19 cellular contexts compared by ENCODE assay signal in the genomic region with DNA sequence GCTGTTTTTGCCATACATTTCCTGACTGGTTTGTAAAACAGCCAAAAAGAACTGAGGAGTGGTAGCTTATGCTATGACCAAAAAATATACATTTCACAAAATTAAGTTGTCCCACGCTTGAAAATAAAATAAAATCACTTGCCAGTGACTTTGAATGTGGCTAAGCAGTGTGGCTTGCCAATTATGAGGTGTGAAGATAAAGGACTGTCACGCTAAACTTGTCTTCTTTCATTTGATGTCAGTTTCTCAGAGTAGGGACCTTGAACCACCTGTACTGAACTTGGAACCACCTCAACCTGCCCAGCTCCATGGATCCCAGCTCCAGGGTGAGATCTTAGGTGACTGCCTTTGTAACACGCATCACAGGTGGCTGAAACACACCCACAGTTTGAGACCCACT.
DNase-seq lines count a peak whose midpoint lies in the region; ATAC-seq, FAIRE-seq and TF ChIP-seq lines count a peak whose summit lies in the region.
"Had no signal": no experiment of that assay in that cellular context is flagged by ENCODE, and none has a peak within 500 bp of the region (broad histone marks: within the 10 kb centered on the region; RNA-seq: fewer than 3 reads in every experiment).

No MANE protein-coding gene starts in this region.

- no peak for TF ChIP-seq POLR2A in A549 (IDR thresholded peaks at IDR 0.05; ENCODE audit: low read length)

- TF ChIP-seq EP300 in A549 (IDR thresholded peaks at IDR 0.05) = no peak

- H3K79me2 ChIP-seq in PC-9 (ENCODE audit: low read depth) = no peaks in the 10 kb centered on the region

- H3K4me1 Mint-ChIP-seq in CD8-positive, alpha-beta memory T cell = peaks cover 38 to 45% (median 44%) of the 10 kb centered on the region in 3 donors
- H3K4me1 Mint-ChIP-seq in dendritic cell treated with granulocyte-macrophage colony-stimulating factor and Interleukin-4, amounts not matched to agents 40 ng/mL and 50 ng/mL, for 4 days (ENCODE audit: low read depth) = peaks cover 31% of the 10 kb centered on the region

- peaks cover 0 to 3% (median under 1%) of the 10 kb centered on the region in 3 donors for H3K36me3 Mint-ChIP-seq in CD8-positive, alpha-beta memory T cell
- no peaks in the 10 kb centered on the region for H3K36me3 Mint-ChIP-seq in dendritic cell treated with granulocyte-macrophage colony-stimulating factor and Interleukin-4, amounts not matched to agents 40 ng/mL and 50 ng/mL, for 4 days (ENCODE audit: low read depth)

- CTCF ChIA-PET in A549 (lab: Yijun Ruan, JAX) (no interaction called here), PC-9 (lab: Charles Lee) (no interaction called here)
- CTCF ChIA-PET in CD8-positive, alpha-beta memory T cell (lab: Charles Lee) = no interaction called here

- no peaks in the 10 kb centered on the region for H3K9me2 ChIP-seq in PC-9 (ENCODE audit: insufficient read depth)

- H3K4me2 ChIP-seq in A549 (peak overlapping the region; percentile 36; the same call in 1 of the 3 replicates), PC-9 (no peak overlapping the region)

- H3K27ac Mint-ChIP-seq in CD8-positive, alpha-beta memory T cell = peak overlapping the region in 7 of 8 donors; percentile 74 to 97 (median 89)
- H3K27ac Mint-ChIP-seq in dendritic cell treated with granulocyte-macrophage colony-stimulating factor and Interleukin-4, amounts not matched to agents 40 ng/mL and 50 ng/mL, for 4 days = peak overlapping the region; percentile 90

- peaks cover 0 to under 1% of the 10 kb centered on the region in 2 donors for H3K27me3 Mint-ChIP-seq in CD8-positive, alpha-beta memory T cell
- H3K27me3 Mint-ChIP-seq in dendritic cell treated with granulocyte-macrophage colony-stimulating factor and Interleukin-4, amounts not matched to agents 40 ng/mL and 50 ng/mL, for 4 days = no peaks in the 10 kb centered on the region

- H3K4me3 Mint-ChIP-seq in CD8-positive, alpha-beta memory T cell = peak overlapping the region in 6 of 7 donors; percentile 52 to 86 (median 54)
- no peak overlapping the region for H3K4me3 Mint-ChIP-seq in dendritic cell treated with granulocyte-macrophage colony-stimulating factor and Interleukin-4, amounts not matched to agents 40 ng/mL and 50 ng/mL, for 4 days

- TF ChIP-seq CTCF in A549 (IDR thresholded peaks at IDR 0.05) = no peak
- no peak for TF ChIP-seq CTCF in PC-9 (conservative IDR thresholded peaks at IDR 0.05)

- ATAC-seq in A549 (no peak), GM21576 (IDR thresholded peaks at IDR 0.05; ENCODE audit: unreplicated experiment) (no peak), HG03196 (IDR thresholded peaks at IDR 0.05; ENCODE audit: unreplicated experiment) (no peak)

- H3K9me3 Mint-ChIP-seq in CD8-positive, alpha-beta memory T cell = peaks cover 0 to 5% (median 0%) of the 10 kb centered on the region in 5 donors
- peaks cover 4% of the 10 kb centered on the region for H3K9me3 Mint-ChIP-seq in dendritic cell treated with granulocyte-macrophage colony-stimulating factor and Interleukin-4, amounts not matched to agents 40 ng/mL and 50 ng/mL, for 4 days
- H3K9me3 Mint-ChIP-seq: HFFc6 had no signal

- peaks cover 17% of the 10 kb centered on the region for H3F3A ChIP-seq in PC-9 (ENCODE audit: insufficient read depth, low read depth)

- no peak overlapping the region for H2AFZ ChIP-seq in PC-9

- TF ChIP-seq RAD21 in A549 (conservative IDR thresholded peaks at IDR 0.05 in 1 of 2, IDR thresholded peaks at IDR 0.05 in 1 of 2) = no peak

- no peaks in the 10 kb centered on the region for H4K20me1 ChIP-seq in PC-9 (ENCODE audit: insufficient read depth)

- POLR2A ChIA-PET in A549 (lab: Yijun Ruan, JAX) = no interaction called here
- POLR2A ChIA-PET in CD8-positive, alpha-beta memory T cell (lab: Charles Lee) = interaction anchor here (0.9 to 3.1 kb wide), 2 partner anchors 10 to 113 kb away, joined by 7 to 15 read pairs; no protein-coding TSS in a partner anchor
- POLR2A ChIA-PET in PC-9 (lab: Charles Lee; ENCODE audit: unreplicated experiment) = interaction anchor here (0.6 kb wide), 1 partner anchor 112 kb away, joined by 5 read pairs; no protein-coding TSS in a partner anchor

- H3K4me1 ChIP-seq in A549 (peaks cover 31% of the 10 kb centered on the region), PC-9 (replicated peaks; ENCODE audit: insufficient read depth) (peaks cover 30% of the 10 kb centered on the region)
- H3K4me1 ChIP-seq in CD8-positive, alpha-beta memory T cell (ENCODE audit: insufficient read depth, low read length) = peaks cover 19% of the 10 kb centered on the region
- H3K4me1 ChIP-seq: left ventricle myocardium inferior, Peyer's patch, upper lobe of right lung had no signal

- no peak overlapping the region; a peak in 1 of 6 replicates for H3K27ac ChIP-seq in A549
- H3K27ac ChIP-seq in CD8-positive, alpha-beta memory T cell (ENCODE audit: low read depth, low read length) = peak overlapping the region; percentile 71
- H3K27ac ChIP-seq in PC-9 = peak overlapping the region; percentile 26; the same call in 1 of the 2 replicates
- H3K27ac ChIP-seq: dorsolateral prefrontal cortex, left ventricle myocardium inferior, SK-N-MC had no signal

- DNase-seq in A549 (ENCODE audit: low read depth in 1 of 2, low spot score in 1 of 2) (no peak), PC-9 (no peak), NCI-H1105 treated with DMSO at 0.1 percent for 48 hours (lab: John Stamatoyannopoulos, UW) (no peak)
- DNase-seq in CD8-positive, alpha-beta memory T cell = peak in 1 of 5 donors; percentile 11
- no peak for DNase-seq in stimulated activated CD4-positive, alpha-beta T cell treated with anti-CD3 and anti-CD28 coated beads, Interleukin-4, amount 100 ng/mL, for 1 hour
- DNase-seq: dorsolateral prefrontal cortex, HFFc6, left ventricle myocardium inferior, NCI-H1417, NCI-H2171, NCI-H526 treated with DMSO at 0.1 percent for 48 hours, occipital lobe had no signal

- H3K9me3 ChIP-seq in A549 (no peaks in the 10 kb centered on the region), PC-9 (ENCODE audit: insufficient read depth, low read depth) (no peaks in the 10 kb centered on the region)
- no peaks in the 10 kb centered on the region for H3K9me3 ChIP-seq in CD8-positive, alpha-beta memory T cell (ENCODE audit: low read length)
- H3K9me3 ChIP-seq: left ventricle myocardium inferior, mucosa of descending colon, Peyer's patch, upper lobe of right lung had no signal

- intact Hi-C loops in PC-9 (cut with micrococcal nuclease; ENCODE audit: unreplicated experiment) = no loop called here
- intact Hi-C loops in dendritic cell treated with granulocyte-macrophage colony-stimulating factor and Interleukin-4, amounts not matched to agents 40 ng/mL and 50 ng/mL, for 4 days (cut with micrococcal nuclease) = no loop called here

- H3K27me3 ChIP-seq in CD8-positive, alpha-beta memory T cell (ENCODE audit: insufficient read depth, low read length, poor library complexity, severe bottlenecking) = no peaks in the 10 kb centered on the region
- no peaks in the 10 kb centered on the region for H3K27me3 ChIP-seq in PC-9 (ENCODE audit: insufficient read depth, low read depth)
- H3K27me3 ChIP-seq: Peyer's patch, upper lobe of right lung had no signal

- no peaks in the 10 kb centered on the region for H3K36me3 ChIP-seq in CD8-positive, alpha-beta memory T cell (ENCODE audit: insufficient read depth, low read length)
- no peaks in the 10 kb centered on the region for H3K36me3 ChIP-seq in PC-9 (ENCODE audit: low read depth)
- H3K36me3 ChIP-seq: left ventricle myocardium inferior, Peyer's patch, upper lobe of right lung had no signal

- no peak for FAIRE-seq in A549 (lab: Jason Lieb, UNC)

- H3K4me3 ChIP-seq in A549 (no peak overlapping the region), PC-9 (no peak overlapping the region)
- no peak overlapping the region for H3K4me3 ChIP-seq in CD8-positive, alpha-beta memory T cell (ENCODE audit: low read length)
- H3K4me3 ChIP-seq: dorsolateral prefrontal cortex, left ventricle myocardium inferior, mucosa of descending colon, Peyer's patch, SK-N-MC, upper lobe of right lung had no signal

- WGBS in A549 (ENCODE audit: missing lambda C conversion rate) = 91% methylated on average over 3 of the region's 3 CpGs

- no TSS peak for BruUV-seq in PC-9 (replicated peaks; lab: Mats Ljungman, UMichigan)

TF ChIP-seq in A549, 52 proteins besides CTCF, POLR2A, EP300 and RAD21 (continues in another document):
- TF ChIP-seq ZC3H11A (IDR thresholded peaks at IDR 0.05) (no peak), RNF2 (IDR thresholded peaks at IDR 0.05; ENCODE audit: borderline replicate concordance, low read depth) (no peak), RCOR1 (IDR thresholded peaks at IDR 0.05; ENCODE audit: low read depth, low read length) (no peak), HOXB5 (CRISPR knock-in tag; IDR thresholded peaks at IDR 0.05) (no peak)
- TF ChIP-seq, protein P1, sequence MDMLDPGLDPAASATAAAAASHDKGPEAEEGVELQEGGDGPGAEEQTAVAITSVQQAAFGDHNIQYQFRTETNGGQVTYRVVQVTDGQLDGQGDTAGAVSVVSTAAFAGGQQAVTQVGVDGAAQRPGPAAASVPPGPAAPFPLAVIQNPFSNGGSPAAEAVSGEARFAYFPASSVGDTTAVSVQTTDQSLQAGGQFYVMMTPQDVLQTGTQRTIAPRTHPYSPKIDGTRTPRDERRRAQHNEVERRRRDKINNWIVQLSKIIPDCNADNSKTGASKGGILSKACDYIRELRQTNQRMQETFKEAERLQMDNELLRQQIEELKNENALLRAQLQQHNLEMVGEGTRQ (IDR thresholded peaks at IDR 0.05) = no peak
- TF ChIP-seq, protein P2, sequence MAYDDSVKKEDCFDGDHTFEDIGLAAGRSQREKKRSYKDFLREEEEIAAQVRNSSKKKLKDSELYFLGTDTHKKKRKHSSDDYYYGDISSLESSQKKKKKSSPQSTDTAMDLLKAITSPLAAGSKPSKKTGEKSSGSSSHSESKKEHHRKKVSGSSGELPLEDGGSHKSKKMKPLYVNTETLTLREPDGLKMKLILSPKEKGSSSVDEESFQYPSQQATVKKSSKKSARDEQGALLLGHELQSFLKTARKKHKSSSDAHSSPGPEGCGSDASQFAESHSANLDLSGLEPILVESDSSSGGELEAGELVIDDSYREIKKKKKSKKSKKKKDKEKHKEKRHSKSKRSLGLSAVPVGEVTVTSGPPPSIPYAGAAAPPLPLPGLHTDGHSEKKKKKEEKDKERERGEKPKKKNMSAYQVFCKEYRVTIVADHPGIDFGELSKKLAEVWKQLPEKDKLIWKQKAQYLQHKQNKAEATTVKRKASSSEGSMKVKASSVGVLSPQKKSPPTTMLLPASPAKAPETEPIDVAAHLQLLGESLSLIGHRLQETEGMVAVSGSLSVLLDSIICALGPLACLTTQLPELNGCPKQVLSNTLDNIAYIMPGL (CRISPR knock-in tag; IDR thresholded peaks at IDR 0.05; ENCODE audit: borderline replicate concordance) = no peak
- TF ChIP-seq, protein P3, sequence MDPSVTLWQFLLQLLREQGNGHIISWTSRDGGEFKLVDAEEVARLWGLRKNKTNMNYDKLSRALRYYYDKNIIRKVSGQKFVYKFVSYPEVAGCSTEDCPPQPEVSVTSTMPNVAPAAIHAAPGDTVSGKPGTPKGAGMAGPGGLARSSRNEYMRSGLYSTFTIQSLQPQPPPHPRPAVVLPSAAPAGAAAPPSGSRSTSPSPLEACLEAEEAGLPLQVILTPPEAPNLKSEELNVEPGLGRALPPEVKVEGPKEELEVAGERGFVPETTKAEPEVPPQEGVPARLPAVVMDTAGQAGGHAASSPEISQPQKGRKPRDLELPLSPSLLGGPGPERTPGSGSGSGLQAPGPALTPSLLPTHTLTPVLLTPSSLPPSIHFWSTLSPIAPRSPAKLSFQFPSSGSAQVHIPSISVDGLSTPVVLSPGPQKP (IDR thresholded peaks at IDR 0.05; ENCODE audit: low read depth, low read length) = no peak

Comparison
In these comparisons a context has a peak if more than half of its experiments do, and no peak if none do; other contexts are left out.
1. H3K27ac ChIP-seq: peak in CD8-positive, alpha-beta memory T cell (single experiment) and PC-9 (single experiment); none in A549 (0 of 2).